In the genomic region with DNA sequence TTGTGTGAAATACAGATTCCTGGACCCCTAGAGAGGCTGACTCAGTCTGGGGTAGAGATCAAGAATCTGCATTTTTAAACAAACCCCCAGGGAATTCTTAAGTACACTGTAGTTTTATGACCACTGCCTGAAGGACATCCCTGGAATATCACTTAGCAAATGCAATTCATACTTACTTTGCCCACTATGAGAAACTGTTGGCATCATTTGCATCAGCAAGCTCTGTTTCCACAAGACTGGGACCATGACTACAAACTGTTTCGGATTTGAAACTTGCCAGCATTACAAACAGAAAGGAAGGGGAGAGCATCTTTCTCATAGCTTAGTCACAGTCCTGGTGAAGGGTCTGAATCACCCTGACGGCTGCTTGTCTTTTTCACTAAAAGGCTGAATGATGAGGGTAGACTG, we compare ENCODE assay signal across 8 cellular contexts.
A peak's percentile ranks its signal among the peaks of the same experiment; 100 is the strongest.
DNase-seq lines count a peak whose midpoint lies in the region; ATAC-seq and TF ChIP-seq lines count a peak whose summit lies in the region.

No MANE protein-coding gene starts in this region.

- intact Hi-C loops in left colon (cut with DNase I, micrococcal nuclease), result no loop called here
- intact Hi-C loops in OCI-LY7 (cut with micrococcal nuclease; ENCODE audit: unreplicated experiment), result no loop called here
- intact Hi-C loops in tibial artery (cut with DNase I; ENCODE audit: low total_unique reads), result loop anchor here (10.0 kb wide), 1 partner anchor 66 kb away; a partner anchor contains a TSS

- CTCF ChIA-PET in AG04449 (lab: Yijun Ruan, JAX), result interaction anchor here (0.9 to 1.1 kb wide), 2 partner anchors 32 to 66 kb away, joined by 3 to 4 read pairs; no protein-coding TSS in a partner anchor
- CTCF ChIA-PET in OCI-LY7 (lab: Charles Lee; ENCODE audit: unreplicated experiment), result no interaction called here

- no peaks in the 10 kb centered on the region for H3K36me3 Mint-ChIP-seq in activated T-cell treated with anti-CD3 and anti-CD28 coated beads, Interleukin-2, amount 50 U/mL, for 72 hours (ENCODE audit: insufficient read depth in 2 of 2)

- H3K27ac ChIP-seq in OCI-LY7 (ENCODE audit: low read depth, low read length, poor library complexity, severe bottlenecking) (no peak overlapping the region), tibial artery (no peak overlapping the region)

- no peaks in the 10 kb centered on the region for H3K9me3 Mint-ChIP-seq in activated T-cell treated with anti-CD3 and anti-CD28 coated beads, Interleukin-2, amount 50 U/mL, for 72 hours

- H3K9me2 ChIP-seq in OCI-LY7 (ENCODE audit: insufficient read depth, low read length), result no peaks in the 10 kb centered on the region

- no peaks in the 10 kb centered on the region; the same call in 1 of the 2 replicates for H4K20me1 ChIP-seq in OCI-LY7 (ENCODE audit: insufficient read depth, low read length)

- no peak overlapping the region for H3K4me2 ChIP-seq in OCI-LY7 (ENCODE audit: low read length)

- BruUV-seq in OCI-LY7 (replicated peaks; lab: Mats Ljungman, UMichigan), result no TSS peak

- H3K27me3 Mint-ChIP-seq in activated T-cell treated with anti-CD3 and anti-CD28 coated beads, Interleukin-2, amount 50 U/mL, for 72 hours (ENCODE audit: low read depth), result no peaks in the 10 kb centered on the region

- DNase-seq in AG04449 (ENCODE audit: low read depth, low spot score) (peak; percentile 84), HCEC 1CT (peak; percentile 86), left colon (no peak), OCI-LY7 (ENCODE audit: low spot score) (no peak), tibial artery (no peak)
- peak; percentile 53 to 63 for DNase-seq in activated T-cell treated with anti-CD3 and anti-CD28 coated beads, Interleukin-2, amount 50 U/mL, for 72 hours

- POLR2A ChIA-PET in AG04449 (lab: Yijun Ruan, JAX), result no interaction called here
- POLR2A ChIA-PET in OCI-LY7 (lab: Charles Lee), result interaction anchor here (0.5 to 1.3 kb wide), 4 partner anchors 8 to 456 kb away, joined by 3 to 6 read pairs (median 5); no protein-coding TSS in a partner anchor

- H3K36me3 ChIP-seq in OCI-LY7 (ENCODE audit: insufficient read depth, low read length), result no peaks in the 10 kb centered on the region
- no peaks in the 10 kb centered on the region for H3K36me3 ChIP-seq in tibial artery

- no peak overlapping the region for H2AFZ ChIP-seq in OCI-LY7 (ENCODE audit: low read length)

- peaks cover 89% of the 10 kb centered on the region for H3K4me1 Mint-ChIP-seq in activated T-cell treated with anti-CD3 and anti-CD28 coated beads, Interleukin-2, amount 50 U/mL, for 72 hours (ENCODE audit: low read depth)

- H3K4me1 ChIP-seq in OCI-LY7 (ENCODE audit: insufficient read depth, low read length, poor library complexity, severe bottlenecking) (no peaks in the 10 kb centered on the region), tibial artery (peaks cover 0 to 29% (median 16%) of the 10 kb centered on the region in 4 donors)

- H3K27me3 ChIP-seq in tibial artery, result no peaks in the 10 kb centered on the region

- peak; percentile 92 to 93 for ATAC-seq in activated T-cell treated with anti-CD3 and anti-CD28 coated beads, Interleukin-2, amount 50 U/mL, for 72 hours (replicated peaks in 1 of 2)
- ATAC-seq in left colon, result peak; percentile 31
- no peak for ATAC-seq in HG03095 (IDR thresholded peaks at IDR 0.05; ENCODE audit: unreplicated experiment)
- ATAC-seq in GM21423 (IDR thresholded peaks at IDR 0.05; ENCODE audit: unreplicated experiment), result no peak

- TF ChIP-seq CTCF in AG04449 (IDR thresholded peaks at IDR 0.05; ENCODE audit: insufficient read depth, low read length, missing control alignments) (no peak), OCI-LY7 (conservative IDR thresholded peaks at IDR 0.05; ENCODE audit: low read length) (no peak), tibial artery (IDR thresholded peaks at IDR 0.05) (no peak)

- peak overlapping the region; percentile 88 for H3K27ac Mint-ChIP-seq in activated T-cell treated with anti-CD3 and anti-CD28 coated beads, Interleukin-2, amount 50 U/mL, for 72 hours

- peak overlapping the region; percentile 52 to 67 for H3K4me3 Mint-ChIP-seq in activated T-cell treated with anti-CD3 and anti-CD28 coated beads, Interleukin-2, amount 50 U/mL, for 72 hours

- H3K9me3 ChIP-seq in OCI-LY7 (ENCODE audit: low read length) (no peaks in the 10 kb centered on the region), tibial artery (no peaks in the 10 kb centered on the region)

- H3K79me2 ChIP-seq in OCI-LY7 (ENCODE audit: insufficient read depth, low read depth, low read length), result no peaks in the 10 kb centered on the region

- H3K4me3 ChIP-seq in AG04449 (ENCODE audit: low read depth, low read length), result 0 out of 2 replicates have a peak overlapping the region, but pooled peaks have one; percentile 0
- no peak overlapping the region for H3K4me3 ChIP-seq in OCI-LY7 (ENCODE audit: low read depth, low read length, poor library complexity, severe bottlenecking)
- H3K4me3 ChIP-seq in tibial artery, result no peak overlapping the region

Comparison
In these comparisons a context has a peak if more than half of its experiments do, and no peak if none do; other contexts are left out.
1. DNase-seq: peak in AG04449 (single experiment), HCEC 1CT (single experiment) and activated T-cell treated with anti-CD3 and anti-CD28 coated beads, Interleukin-2, amount 50 U/mL, for 72 hours (2 of 2); none in left colon (0 of 2), OCI-LY7 (single experiment) and tibial artery (0 of 2).
2. ATAC-seq: peak in activated T-cell treated with anti-CD3 and anti-CD28 coated beads, Interleukin-2, amount 50 U/mL, for 72 hours (2 of 2) and left colon (single experiment); none in HG03095 (single experiment) and GM21423 (single experiment).